2 cellular contexts compared by ENCODE assay signal in genomic region chr16:23375643-23376042, GRCh38.
TF ChIP-seq lines count a peak whose summit lies in the region.

No MANE protein-coding gene starts in this region.

TF ChIP-seq in HepG2, 621 proteins besides CTCF, POLR2A, EP300 and RAD21:
- TF ChIP-seq ZSCAN29 (CRISPR knock-in tag; conservative IDR thresholded peaks at IDR 0.05) = no peak
- no peak for TF ChIP-seq RELA (CRISPR knock-in tag; IDR thresholded peaks at IDR 0.05)
- no peak for TF ChIP-seq TAF15 (IDR thresholded peaks at IDR 0.05; ENCODE audit: low read depth, low read length, poor library complexity, severe bottlenecking)
- no peak for TF ChIP-seq TRIM22 (IDR thresholded peaks at IDR 0.05)
- no peak for TF ChIP-seq TARDBP (CRISPR knock-in tag; IDR thresholded peaks at IDR 0.05)
- no peak for TF ChIP-seq ZNF564 (CRISPR knock-in tag; IDR thresholded peaks at IDR 0.05)
- TF ChIP-seq ZNF615 (CRISPR knock-in tag; IDR thresholded peaks at IDR 0.05; ENCODE audit: borderline replicate concordance) = no peak
- no peak for TF ChIP-seq REPIN1 (CRISPR knock-in tag; IDR thresholded peaks at IDR 0.05; ENCODE audit: borderline replicate concordance, low read depth)

TF ChIP-seq in H1, 55 proteins besides CTCF, POLR2A, EP300 and RAD21:
- TF ChIP-seq PHF8 (conservative IDR thresholded peaks at IDR 0.05; ENCODE audit: low read depth, low read length) (no peak), POLR2AphosphoS5 (IDR thresholded peaks at IDR 0.05; ENCODE audit: low read depth, low read length) (no peak), USF2 (IDR thresholded peaks at IDR 0.05; ENCODE audit: low read length) (no peak), ATF2 (IDR thresholded peaks at IDR 0.05; ENCODE audit: low read length) (no peak), CEBPB (IDR thresholded peaks at IDR 0.05; ENCODE audit: low read depth, low read length) (no peak)
TF ChIP-seq in H1: peak in this region for 0.
